8 cellular contexts compared by ENCODE assay signal in the genomic region with DNA sequence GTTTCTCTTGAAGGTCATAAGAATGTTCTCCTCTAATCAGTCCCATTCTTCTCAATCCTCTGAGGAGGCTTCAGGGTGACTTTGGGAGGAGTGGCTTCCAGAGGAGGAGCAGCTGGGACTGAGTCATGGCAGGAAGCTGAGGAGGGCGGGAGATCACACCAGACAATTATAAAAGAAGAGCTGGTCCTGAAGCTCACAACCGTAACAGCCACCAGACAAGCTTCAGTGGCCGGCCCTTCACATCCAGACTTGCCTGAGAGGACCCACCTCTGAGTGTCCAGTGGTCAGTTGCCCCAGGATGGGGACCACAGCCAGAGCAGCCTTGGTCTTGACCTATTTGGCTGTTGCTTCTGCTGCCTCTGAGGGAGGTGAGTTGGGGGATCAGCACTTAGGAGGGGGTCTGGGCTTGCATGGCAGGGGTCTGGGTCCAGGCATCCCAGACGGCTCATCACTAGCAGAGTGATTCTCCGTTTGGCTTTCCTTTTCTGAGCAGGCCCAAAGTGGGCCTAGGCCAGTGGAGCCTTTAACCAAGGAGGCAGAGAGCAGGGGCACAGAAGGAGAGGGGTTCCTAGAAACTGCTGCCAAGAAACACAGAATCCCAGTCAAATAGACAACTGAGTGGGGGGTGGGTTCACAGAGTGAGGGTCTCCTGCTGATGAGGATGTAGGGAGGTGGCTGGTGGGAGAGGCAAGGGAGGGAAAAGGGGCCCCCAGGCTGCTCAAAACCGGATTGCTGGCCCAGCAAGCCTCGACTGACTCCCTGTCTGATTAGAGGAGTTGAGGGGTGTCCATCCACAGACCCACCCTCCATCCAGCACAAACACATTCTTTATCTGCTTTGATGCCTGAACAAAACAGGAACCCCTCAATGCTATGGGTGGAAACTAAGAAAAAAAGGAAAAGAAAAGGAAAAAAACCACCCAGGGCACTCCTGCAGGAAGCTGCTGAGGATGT. TPM values are rescaled to one million over a fixed set of nuclear protein-coding genes. Genes with fewer than 3 reads are reported as not detected.
DNase-seq lines count a peak whose midpoint lies in the region; ATAC-seq and TF ChIP-seq lines count a peak whose summit lies in the region.

A gene (plus strand): TSS at position 198 of the 953 bp plus-strand sequence. CDS start 101 bp downstream, at position 299.

- peak within 1 kb of the TSS; percentile 75 to 84 for H3K27ac ChIP-seq in right atrium auricular region
- H3K27ac ChIP-seq in WERI-Rb-1 = no peak within 1 kb of the TSS

- peak within 1 kb of the TSS; percentile 35 for H3K27ac Mint-ChIP-seq in activated T-cell treated with anti-CD3 and anti-CD28 coated beads, Interleukin-2, amount 50 U/mL, for 24 hours
- H3K27ac Mint-ChIP-seq in activated T-cell treated with anti-CD3 and anti-CD28 coated beads, Interleukin-2, amount 50 U/mL, for 72 hours = no peak within 1 kb of the TSS
- H3K27ac Mint-ChIP-seq in stimulated activated naive B cell treated with anti-CD40 and anti-IgM and Interleukin-4, amounts not matched to agents 10 μg/mL and 1 μg/mL and 100 μg/mL, for 72 hours = peak within 1 kb of the TSS; percentile 66

- peaks cover 51% of the 10 kb centered on the region for H3K36me3 Mint-ChIP-seq in activated T-cell treated with anti-CD3 and anti-CD28 coated beads, Interleukin-2, amount 50 U/mL, for 24 hours (ENCODE audit: low read depth)
- peaks cover 4 to 14% of the 10 kb centered on the region in 2 donors for H3K36me3 Mint-ChIP-seq in activated T-cell treated with anti-CD3 and anti-CD28 coated beads, Interleukin-2, amount 50 U/mL, for 72 hours (ENCODE audit: insufficient read depth in 2 of 2)
- H3K36me3 Mint-ChIP-seq in stimulated activated naive B cell treated with anti-CD40 and anti-IgM and Interleukin-4, amounts not matched to agents 10 μg/mL and 1 μg/mL and 100 μg/mL, for 72 hours = peaks cover 62 to 68% of the 10 kb centered on the region in 2 donors

- H3K36me3 ChIP-seq in adipocyte (ENCODE audit: control insufficient read depth, insufficient read depth, low read length, severe bottlenecking) (peaks cover 59% of the 10 kb centered on the region), right atrium auricular region (peaks cover 26% of the 10 kb centered on the region), WERI-Rb-1 (peaks cover 43% of the 10 kb centered on the region)

- no peak within 1 kb of the TSS for H3K4me3 Mint-ChIP-seq in activated T-cell treated with anti-CD3 and anti-CD28 coated beads, Interleukin-2, amount 50 U/mL, for 24 hours
- H3K4me3 Mint-ChIP-seq in activated T-cell treated with anti-CD3 and anti-CD28 coated beads, Interleukin-2, amount 50 U/mL, for 72 hours = no peak within 1 kb of the TSS
- H3K4me3 Mint-ChIP-seq in stimulated activated naive B cell treated with anti-CD40 and anti-IgM and Interleukin-4, amounts not matched to agents 10 μg/mL and 1 μg/mL and 100 μg/mL, for 72 hours = no peak within 1 kb of the TSS

- H3K9ac ChIP-seq in adipocyte (ENCODE audit: low read length) = peak within 1 kb of the TSS; percentile 86

- peaks cover 5% of the 10 kb centered on the region for H3K4me1 Mint-ChIP-seq in activated T-cell treated with anti-CD3 and anti-CD28 coated beads, Interleukin-2, amount 50 U/mL, for 24 hours (ENCODE audit: low read depth)
- no peaks in the 10 kb centered on the region for H3K4me1 Mint-ChIP-seq in activated T-cell treated with anti-CD3 and anti-CD28 coated beads, Interleukin-2, amount 50 U/mL, for 72 hours (ENCODE audit: low read depth)
- peaks cover 17 to 21% of the 10 kb centered on the region in 2 donors for H3K4me1 Mint-ChIP-seq in stimulated activated naive B cell treated with anti-CD40 and anti-IgM and Interleukin-4, amounts not matched to agents 10 μg/mL and 1 μg/mL and 100 μg/mL, for 72 hours

- ATAC-seq in activated T-cell treated with anti-CD3 and anti-CD28 coated beads, Interleukin-2, amount 50 U/mL, for 72 hours (replicated peaks in 1 of 2) = no peak
- peak in 1 of 2 donors; percentile 18 for ATAC-seq in stimulated activated naive B cell treated with anti-CD40 and anti-IgM and Interleukin-4, amounts not matched to agents 10 μg/mL and 1 μg/mL and 100 μg/mL, for 72 hours (replicated peaks)
- ATAC-seq in HG02763 (IDR thresholded peaks at IDR 0.05; ENCODE audit: unreplicated experiment) = no peak

- H3K27me3 ChIP-seq in adipocyte (replicated peaks; ENCODE audit: control insufficient read depth, insufficient read depth, low read length) (no peaks in the 10 kb centered on the region), right atrium auricular region (no peaks in the 10 kb centered on the region), WERI-Rb-1 (ENCODE audit: insufficient read depth, low read depth, severe bottlenecking) (no peaks in the 10 kb centered on the region)

- no peaks in the 10 kb centered on the region for H3K9me3 ChIP-seq in adipocyte (ENCODE audit: control insufficient read depth, low read length)
- no peaks in the 10 kb centered on the region for H3K9me3 ChIP-seq in right atrium auricular region
- H3K9me3 ChIP-seq in WERI-Rb-1 (ENCODE audit: severe bottlenecking) = no peaks in the 10 kb centered on the region

- H3K9me3 Mint-ChIP-seq in activated T-cell treated with anti-CD3 and anti-CD28 coated beads, Interleukin-2, amount 50 U/mL, for 24 hours = no peaks in the 10 kb centered on the region
- no peaks in the 10 kb centered on the region for H3K9me3 Mint-ChIP-seq in activated T-cell treated with anti-CD3 and anti-CD28 coated beads, Interleukin-2, amount 50 U/mL, for 72 hours
- no peaks in the 10 kb centered on the region for H3K9me3 Mint-ChIP-seq in stimulated activated naive B cell treated with anti-CD40 and anti-IgM and Interleukin-4, amounts not matched to agents 10 μg/mL and 1 μg/mL and 100 μg/mL, for 72 hours

- no peaks in the 10 kb centered on the region for H3K27me3 Mint-ChIP-seq in activated T-cell treated with anti-CD3 and anti-CD28 coated beads, Interleukin-2, amount 50 U/mL, for 24 hours
- no peaks in the 10 kb centered on the region for H3K27me3 Mint-ChIP-seq in activated T-cell treated with anti-CD3 and anti-CD28 coated beads, Interleukin-2, amount 50 U/mL, for 72 hours (ENCODE audit: low read depth)
- no peaks in the 10 kb centered on the region for H3K27me3 Mint-ChIP-seq in stimulated activated naive B cell treated with anti-CD40 and anti-IgM and Interleukin-4, amounts not matched to agents 10 μg/mL and 1 μg/mL and 100 μg/mL, for 72 hours

- DNase-seq in activated T-cell treated with anti-CD3 and anti-CD28 coated beads, Interleukin-2, amount 50 U/mL, for 24 hours = no peak
- no peak for DNase-seq in activated T-cell treated with anti-CD3 and anti-CD28 coated beads, Interleukin-2, amount 50 U/mL, for 72 hours
- peak; percentile 86 for DNase-seq in adipocyte (ENCODE audit: low read depth)
- DNase-seq in right atrium auricular region (ENCODE audit: low spot score) = peak; percentile 85
- no peak for DNase-seq in stimulated activated naive B cell treated with anti-CD40 and anti-IgM and Interleukin-4, amounts not matched to agents 10 μg/mL and 1 μg/mL and 100 μg/mL, for 72 hours
- no peak for DNase-seq in WERI-Rb-1
- no peak for DNase-seq in SKM-1 treated with dmso at 0.1 percent for 144 hours (lab: John Stamatoyannopoulos, UW; ENCODE audit: unreplicated experiment)

- TF ChIP-seq CTCF in right atrium auricular region (IDR thresholded peaks at IDR 0.05) (no peak), WERI-Rb-1 (IDR thresholded peaks at IDR 0.05; ENCODE audit: low read depth, low read length) (no peak)

- H3K4me1 ChIP-seq in adipocyte (ENCODE audit: control insufficient read depth, insufficient read depth, low read length) = peaks cover 23% of the 10 kb centered on the region
- H3K4me1 ChIP-seq in right atrium auricular region = peaks cover 0 to 33% of the 10 kb centered on the region in 2 donors

- H3K4me3 ChIP-seq in adipocyte (ENCODE audit: low read length) = peak within 1 kb of the TSS; percentile 79
- H3K4me3 ChIP-seq in right atrium auricular region = peak within 1 kb of the TSS; percentile 38 to 42
- no peak within 1 kb of the TSS for H3K4me3 ChIP-seq in WERI-Rb-1 (ENCODE audit: low read depth, low read length)

RNA-seq across cellular contexts. Expression of the gene that starts here (rescaled TPM):
- total RNA-seq in activated T-cell treated with anti-CD3 and anti-CD28 coated beads, Interleukin-2, amount 50 U/mL, for 72 hours = 1 to 10 TPM; 1.3 to 1.5 TPM
- 10 to 100 TPM; 28.6 to 37.2 TPM for total RNA-seq in right atrium auricular region

Comparison
In these comparisons a context has a peak if more than half of its experiments do, and no peak if none do; other contexts are left out.
1. RNA of the gene that starts here (total RNA-seq): 28.6 to 37.2 TPM in right atrium auricular region; 1.3 to 1.5 TPM in activated T-cell treated with anti-CD3 and anti-CD28 coated beads, Interleukin-2, amount 50 U/mL, for 72 hours; every median in the first group is over 10 times any median in the second.
2. DNase-seq: peak in adipocyte (single experiment) and right atrium auricular region (single experiment); none in activated T-cell treated with anti-CD3 and anti-CD28 coated beads, Interleukin-2, amount 50 U/mL, for 24 hours (single experiment), activated T-cell treated with anti-CD3 and anti-CD28 coated beads, Interleukin-2, amount 50 U/mL, for 72 hours (0 of 2), stimulated activated naive B cell treated with anti-CD40 and anti-IgM and Interleukin-4, amounts not matched to agents 10 μg/mL and 1 μg/mL and 100 μg/mL, for 72 hours (single experiment), WERI-Rb-1 (single experiment) and SKM-1 treated with dmso at 0.1 percent for 144 hours (single experiment).